1 cellular context compared by ENCODE assay signal in genomic region chr15:31438601-31439265, GRCh38.
TF ChIP-seq lines count a peak whose summit lies in the region.

No MANE protein-coding gene starts in this region.

TF ChIP-seq in IMR-90, 13 proteins besides CTCF, POLR2A, EP300 and RAD21 (continued from another document):
- TF ChIP-seq ELK1 (IDR thresholded peaks at IDR 0.05; ENCODE audit: borderline replicate concordance, low read depth, low read length): no peak
- no peak for TF ChIP-seq BHLHE40 (IDR thresholded peaks at IDR 0.05; ENCODE audit: low read depth, low read length)
- TF ChIP-seq FOS (IDR thresholded peaks at IDR 0.05; ENCODE audit: low read depth, low read length): no peak
